ENCODE assay signal across 8 cellular contexts in genomic region chr1:183417691-183418491, GRCh38. TPM values are rescaled to one million over a fixed set of nuclear protein-coding genes. Genes with fewer than 3 reads are reported as not detected.
A peak's percentile ranks its signal among the peaks of the same experiment; 100 is the strongest.
DNase-seq lines count a peak whose midpoint lies in the region; ATAC-seq and TF ChIP-seq lines count a peak whose summit lies in the region.

TSS of gene NMNAT2 (minus strand) at chr1:183418380. CDS start at chr1:183418267, 113 bp downstream.

- H3K27ac Mint-ChIP-seq in immature natural killer cell, result no peak within 1 kb of the TSS

- peaks cover 20 to 31% (median 25%) of the 10 kb centered on the region in 3 donors for H3K27me3 Mint-ChIP-seq in immature natural killer cell (ENCODE audit: low read depth in 3 of 3)

- peak within 1 kb of the TSS; percentile 36 for H3K4me3 ChIP-seq in brain microvascular endothelial cell (ENCODE audit: low read depth, low read length)

- no peak within 1 kb of the TSS for H3K27ac ChIP-seq in brain microvascular endothelial cell

- H3K4me1 Mint-ChIP-seq in immature natural killer cell, result peaks cover 22 to 26% of the 10 kb centered on the region in 2 donors

- peak within 1 kb of the TSS; percentile 3 to 64 (median 47) for H3K4me3 Mint-ChIP-seq in immature natural killer cell

- peaks cover 35% of the 10 kb centered on the region for H3K27me3 ChIP-seq in brain microvascular endothelial cell (replicated peaks)

- in situ Hi-C loops in brain microvascular endothelial cell (cut with HindIII; ENCODE audit: low pct_ligation_motif_present, low sequenced_read_pairs), result no loop called here

- H3K36me3 Mint-ChIP-seq in immature natural killer cell, result no peaks in the 10 kb centered on the region

- H3K36me3 ChIP-seq in brain microvascular endothelial cell (replicated peaks), result no peaks in the 10 kb centered on the region

- ATAC-seq in stimulated activated naive CD8-positive, alpha-beta T cell treated with anti-CD3 and anti-CD28 coated beads, Interleukin-15, Interleukin-2, amounts not matched to agents 100 U/mL and 50 U/mL, for 24 hours, result no peak
- ATAC-seq in GM21515 (IDR thresholded peaks at IDR 0.05; ENCODE audit: unreplicated experiment), result no peak

- no peak for TF ChIP-seq CTCF in brain microvascular endothelial cell (IDR thresholded peaks at IDR 0.05; ENCODE audit: low read depth, low read length, missing control alignments)

- DNase-seq in D341Med (ENCODE audit: low spot score) (peak; percentile 74), NCI-H1694 treated with DMSO at 0.1 percent for 48 hours (lab: John Stamatoyannopoulos, UW) (peak; percentile 47), brain microvascular endothelial cell (peak; percentile 23), immature natural killer cell (no peak), SW 1271 (lab: John Stamatoyannopoulos, UW) (no peak), HUDEP-2 (lab: John Stamatoyannopoulos, UW; ENCODE audit: unreplicated experiment in 76 of 76) (no peak)
- DNase-seq in stimulated activated naive CD8-positive, alpha-beta T cell treated with anti-CD3 and anti-CD28 coated beads, Interleukin-15, Interleukin-2, amounts not matched to agents 100 U/mL and 50 U/mL, for 24 hours, result peak; percentile 5

- H3K9me3 Mint-ChIP-seq in immature natural killer cell, result no peaks in the 10 kb centered on the region

RNA-seq across cellular contexts. Expression of gene NMNAT2, which starts in this region (rescaled TPM):
- polyA plus RNA-seq in immature natural killer cell, result not detected

Comparison
In these comparisons a context has a peak if more than half of its experiments do, and no peak if none do; other contexts are left out.
1. DNase-seq: peak in D341Med (single experiment), NCI-H1694 treated with DMSO at 0.1 percent for 48 hours (single experiment), brain microvascular endothelial cell (single experiment) and stimulated activated naive CD8-positive, alpha-beta T cell treated with anti-CD3 and anti-CD28 coated beads, Interleukin-15, Interleukin-2, amounts not matched to agents 100 U/mL and 50 U/mL, for 24 hours (single experiment); none in immature natural killer cell (0 of 3), SW 1271 (0 of 2) and HUDEP-2 (0 of 76).